ENCODE assay signal across 22 cellular contexts in the genomic region with DNA sequence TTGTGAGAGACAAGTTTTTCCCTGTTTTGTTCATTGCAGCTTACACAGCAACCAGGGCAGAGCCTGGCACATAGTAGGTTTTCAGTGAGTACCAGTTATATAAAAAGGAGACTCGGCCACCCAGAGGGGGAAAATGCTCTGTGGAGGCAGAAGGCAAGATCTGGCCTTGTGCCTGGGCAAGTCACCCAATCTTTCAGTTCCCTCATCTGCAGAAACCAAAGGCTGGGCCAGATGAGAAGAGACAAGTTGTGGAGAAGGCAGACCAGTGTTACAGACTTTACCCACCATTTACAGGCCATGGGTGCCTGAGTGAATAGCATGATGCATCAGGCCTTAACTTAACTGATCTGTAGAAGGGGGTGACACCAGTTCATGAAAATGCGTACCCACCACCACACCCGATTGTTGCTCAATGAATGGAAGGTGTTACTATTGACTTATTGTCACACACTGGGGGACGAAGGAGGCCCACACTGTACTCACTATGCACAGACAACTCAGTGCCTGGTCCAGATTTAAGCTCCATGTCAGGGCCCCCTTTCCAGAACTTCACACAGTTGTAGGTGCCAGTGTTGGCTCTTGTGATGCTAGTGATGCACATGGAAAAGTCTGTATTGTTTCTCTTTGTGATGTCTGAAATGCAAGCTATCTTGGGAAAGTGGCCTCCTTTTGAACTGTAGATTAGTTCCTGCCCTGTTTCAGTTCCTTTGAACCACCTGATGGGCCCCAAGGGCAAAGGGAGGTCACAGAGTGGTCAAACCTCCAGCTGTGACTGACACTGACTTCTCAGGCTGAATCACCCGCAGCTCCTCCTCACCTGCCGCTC.
A peak's percentile ranks its signal among the peaks of the same experiment; 100 is the strongest.
DNase-seq lines count a peak whose midpoint lies in the region; ATAC-seq and TF ChIP-seq lines count a peak whose summit lies in the region.
"Had no signal": no experiment of that assay in that cellular context is flagged by ENCODE, and none has a peak within 500 bp of the region (broad histone marks: within the 10 kb centered on the region; RNA-seq: fewer than 3 reads in every experiment).

No MANE protein-coding gene starts in this region.

- H3K9me3 ChIP-seq in OCI-LY3 (ENCODE audit: insufficient read depth, low read length), result 0 out of 2 replicates have a peak, but pooled peaks cover 8% of the 10 kb centered on the region
- H3K9me3 ChIP-seq in lung (ENCODE audit: control insufficient read depth in 2 of 2, insufficient read depth in 1 of 2, low read length in 1 of 2), result peaks cover 0 to 3% of the 10 kb centered on the region in 2 donors
- peaks cover 0 to 7% (median 0%) of the 10 kb centered on the region in 3 donors for H3K9me3 ChIP-seq in gastroesophageal sphincter
- H3K9me3 ChIP-seq: HAP-1, ovary had no signal

- peak overlapping the region; percentile 6; the same call in 1 of the 2 replicates for H3K9ac ChIP-seq in OCI-LY3 (ENCODE audit: low read length)

- H3K4me3 Mint-ChIP-seq in GM23338, result no peak overlapping the region; the same call in 2 of the 3 replicates
- H3K4me3 Mint-ChIP-seq: immature natural killer cell had no signal

- TF ChIP-seq EP300 in gastroesophageal sphincter (IDR thresholded peaks at IDR 0.05), result no peak

- H3K27ac ChIP-seq in GM23338 (ENCODE audit: low read depth) (no peak overlapping the region), OCI-LY3 (ENCODE audit: low read length) (peak overlapping the region; percentile 64), lung (ENCODE audit: low read depth in 1 of 2, low read length in 1 of 2) (no peak overlapping the region), gastroesophageal sphincter (no peak overlapping the region)
- H3K27ac ChIP-seq: 22Rv1, ovary, thoracic aorta had no signal

- no peak overlapping the region for H3K4me3 ChIP-seq in GM23338
- H3K4me3 ChIP-seq in OCI-LY3 (ENCODE audit: low read length), result peak overlapping the region; percentile 34
- H3K4me3 ChIP-seq in lung, result no peak overlapping the region
- no peak overlapping the region for H3K4me3 ChIP-seq in gastroesophageal sphincter
- H3K4me3 ChIP-seq: HAP-1, ovary, spleen, thoracic aorta had no signal

- H3K27me3 ChIP-seq in GM23338 (ENCODE audit: insufficient read depth), result peaks cover 78% of the 10 kb centered on the region
- H3K27me3 ChIP-seq in OCI-LY3 (ENCODE audit: low read depth, low read length), result peaks cover 36% of the 10 kb centered on the region
- peaks cover 3% of the 10 kb centered on the region for H3K27me3 ChIP-seq in lung (ENCODE audit: control insufficient read depth, insufficient read depth)
- peaks cover 12% of the 10 kb centered on the region for H3K27me3 ChIP-seq in gastroesophageal sphincter
- H3K27me3 ChIP-seq: ovary, spleen had no signal

- peak overlapping the region; percentile 40 for H3K4me2 ChIP-seq in GM23338
- H3K4me2 ChIP-seq in OCI-LY3 (ENCODE audit: low read length), result peak overlapping the region; percentile 72

- peaks cover 21% of the 10 kb centered on the region for H3K27me3 Mint-ChIP-seq in GM23338 (ENCODE audit: insufficient read depth, low read depth, poor library complexity)

- no peaks in the 10 kb centered on the region for H3K36me3 ChIP-seq in GM23338 (ENCODE audit: insufficient read depth)
- no peaks in the 10 kb centered on the region for H3K36me3 ChIP-seq in OCI-LY3 (replicated peaks; ENCODE audit: low read depth, low read length)
- no peaks in the 10 kb centered on the region for H3K36me3 ChIP-seq in lung (ENCODE audit: control insufficient read depth in 2 of 2, insufficient read depth in 2 of 2, low read length in 2 of 2)
- no peaks in the 10 kb centered on the region for H3K36me3 ChIP-seq in gastroesophageal sphincter
- H3K36me3 ChIP-seq: HAP-1, ovary, spleen, thoracic aorta had no signal

- H3K36me3 Mint-ChIP-seq in GM23338 (ENCODE audit: low read depth), result no peaks in the 10 kb centered on the region
- H3K36me3 Mint-ChIP-seq: immature natural killer cell had no signal

- H4K20me1 ChIP-seq in GM23338 (replicated peaks; ENCODE audit: insufficient read depth) (no peaks in the 10 kb centered on the region), OCI-LY3 (ENCODE audit: insufficient read depth, low read length) (no peaks in the 10 kb centered on the region)

- peaks cover 17% of the 10 kb centered on the region for H3K4me1 ChIP-seq in GM23338 (ENCODE audit: insufficient read depth)
- peaks cover 29% of the 10 kb centered on the region for H3K4me1 ChIP-seq in OCI-LY3 (ENCODE audit: low read length)
- H3K4me1 ChIP-seq in lung (ENCODE audit: control insufficient read depth in 2 of 2, insufficient read depth in 2 of 2, low read length in 2 of 2), result no peaks in the 10 kb centered on the region
- no peaks in the 10 kb centered on the region for H3K4me1 ChIP-seq in gastroesophageal sphincter
- H3K4me1 ChIP-seq: HAP-1 had no signal

- H3K9me3 Mint-ChIP-seq in GM23338, result 0 out of 3 replicates have a peak, but pooled peaks cover 6% of the 10 kb centered on the region
- H3K9me3 Mint-ChIP-seq: immature natural killer cell had no signal

- TF ChIP-seq CTCF in GM23338 (conservative IDR thresholded peaks at IDR 0.05; ENCODE audit: low read depth in 2 of 2) (no peak), OCI-LY3 (IDR thresholded peaks at IDR 0.05; ENCODE audit: low read depth, low read length) (no peak), lung (IDR thresholded peaks at IDR 0.05; ENCODE audit: control extremely low read depth, extremely low read depth) (no peak), gastroesophageal sphincter (IDR thresholded peaks at IDR 0.05) (no peak)

- no peak overlapping the region for H3K27ac Mint-ChIP-seq in GM23338
- H3K27ac Mint-ChIP-seq: immature natural killer cell had no signal

- H3K4me1 Mint-ChIP-seq in GM23338, result peaks cover 24% of the 10 kb centered on the region
- H3K4me1 Mint-ChIP-seq: immature natural killer cell had no signal

- TF ChIP-seq POLR2A in gastroesophageal sphincter (IDR thresholded peaks at IDR 0.05), result no peak

- 57 to 71% methylated on average over 6 of the region's 6 CpGs for WGBS in lung, 2 donors
- WGBS in gastroesophageal sphincter (ENCODE audit: low coverage in 1 of 2), 2 donors, result 43 to 50% methylated on average over 4 to 5 of the region's 6 CpGs

- peak; percentile 91 for ATAC-seq in GM23338
- no peak for ATAC-seq in lung (ENCODE audit: insufficient read depth, low FRiP score)
- ATAC-seq in gastroesophageal sphincter, result no peak
- ATAC-seq: HepG2 had no signal

- no peak overlapping the region for H2AFZ ChIP-seq in GM23338
- peak overlapping the region; percentile 15; the same call in 1 of the 2 replicates for H2AFZ ChIP-seq in OCI-LY3 (ENCODE audit: low read depth, low read length)

- no peaks in the 10 kb centered on the region for H3K9me2 ChIP-seq in GM23338 (ENCODE audit: insufficient read depth)

- peak; percentile 36 for DNase-seq in NOMO-1 treated with DMSO at 0.1 percent for 48 hours (lab: John Stamatoyannopoulos, UW; ENCODE audit: unreplicated experiment)
- DNase-seq in NOMO-1 treated with dmso at 0.1 percent for 144 hours (lab: John Stamatoyannopoulos, UW; ENCODE audit: unreplicated experiment), result no peak
- peak; percentile 88 for DNase-seq in GM23338 (ENCODE audit: low spot score)
- peak; percentile 19 for DNase-seq in lung (ENCODE audit: low spot score)
- DNase-seq in foreskin melanocyte, result no peak
- no peak for DNase-seq in nucleus accumbens (lab: John Stamatoyannopoulos, UW)
- DNase-seq: amygdala, COR-L47, cortex of kidney, immature natural killer cell, midbrain, NCI-H1417 treated with DMSO at 0.1 percent for 48 hours, NCI-H524 treated with DMSO at 0.1 percent for 48 hours, ovary, Right ventricle myocardium superior, spleen had no signal

- H3K79me2 ChIP-seq in GM23338 (replicated peaks; ENCODE audit: insufficient read depth) (no peaks in the 10 kb centered on the region), OCI-LY3 (ENCODE audit: low read length) (no peaks in the 10 kb centered on the region)

- H3F3A ChIP-seq in GM23338 (replicated peaks; ENCODE audit: low read depth), result no peaks in the 10 kb centered on the region

TF ChIP-seq in GM23338, 12 proteins besides CTCF, POLR2A, EP300 and RAD21 (continues in another document):
- TF ChIP-seq, protein P1, sequence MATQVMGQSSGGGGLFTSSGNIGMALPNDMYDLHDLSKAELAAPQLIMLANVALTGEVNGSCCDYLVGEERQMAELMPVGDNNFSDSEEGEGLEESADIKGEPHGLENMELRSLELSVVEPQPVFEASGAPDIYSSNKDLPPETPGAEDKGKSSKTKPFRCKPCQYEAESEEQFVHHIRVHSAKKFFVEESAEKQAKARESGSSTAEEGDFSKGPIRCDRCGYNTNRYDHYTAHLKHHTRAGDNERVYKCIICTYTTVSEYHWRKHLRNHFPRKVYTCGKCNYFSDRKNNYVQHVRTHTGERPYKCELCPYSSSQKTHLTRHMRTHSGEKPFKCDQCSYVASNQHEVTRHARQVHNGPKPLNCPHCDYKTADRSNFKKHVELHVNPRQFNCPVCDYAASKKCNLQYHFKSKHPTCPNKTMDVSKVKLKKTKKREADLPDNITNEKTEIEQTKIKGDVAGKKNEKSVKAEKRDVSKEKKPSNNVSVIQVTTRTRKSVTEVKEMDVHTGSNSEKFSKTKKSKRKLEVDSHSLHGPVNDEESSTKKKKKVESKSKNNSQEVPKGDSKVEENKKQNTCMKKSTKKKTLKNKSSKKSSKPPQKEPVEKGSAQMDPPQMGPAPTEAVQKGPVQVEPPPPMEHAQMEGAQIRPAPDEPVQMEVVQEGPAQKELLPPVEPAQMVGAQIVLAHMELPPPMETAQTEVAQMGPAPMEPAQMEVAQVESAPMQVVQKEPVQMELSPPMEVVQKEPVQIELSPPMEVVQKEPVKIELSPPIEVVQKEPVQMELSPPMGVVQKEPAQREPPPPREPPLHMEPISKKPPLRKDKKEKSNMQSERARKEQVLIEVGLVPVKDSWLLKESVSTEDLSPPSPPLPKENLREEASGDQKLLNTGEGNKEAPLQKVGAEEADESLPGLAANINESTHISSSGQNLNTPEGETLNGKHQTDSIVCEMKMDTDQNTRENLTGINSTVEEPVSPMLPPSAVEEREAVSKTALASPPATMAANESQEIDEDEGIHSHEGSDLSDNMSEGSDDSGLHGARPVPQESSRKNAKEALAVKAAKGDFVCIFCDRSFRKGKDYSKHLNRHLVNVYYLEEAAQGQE (IDR thresholded peaks at IDR 0.05; ENCODE audit: unreplicated experiment), result no peak
- TF ChIP-seq, protein P2, sequence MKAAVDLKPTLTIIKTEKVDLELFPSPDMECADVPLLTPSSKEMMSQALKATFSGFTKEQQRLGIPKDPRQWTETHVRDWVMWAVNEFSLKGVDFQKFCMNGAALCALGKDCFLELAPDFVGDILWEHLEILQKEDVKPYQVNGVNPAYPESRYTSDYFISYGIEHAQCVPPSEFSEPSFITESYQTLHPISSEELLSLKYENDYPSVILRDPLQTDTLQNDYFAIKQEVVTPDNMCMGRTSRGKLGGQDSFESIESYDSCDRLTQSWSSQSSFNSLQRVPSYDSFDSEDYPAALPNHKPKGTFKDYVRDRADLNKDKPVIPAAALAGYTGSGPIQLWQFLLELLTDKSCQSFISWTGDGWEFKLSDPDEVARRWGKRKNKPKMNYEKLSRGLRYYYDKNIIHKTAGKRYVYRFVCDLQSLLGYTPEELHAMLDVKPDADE (IDR thresholded peaks at IDR 0.05), result no peak
- TF ChIP-seq EZH2phosphoT487 (IDR thresholded peaks at IDR 0.05; ENCODE audit: unreplicated experiment) (no peak), JUNB (IDR thresholded peaks at IDR 0.05; ENCODE audit: unreplicated experiment) (no peak), ZNF114 (CRISPR knock-in tag; IDR thresholded peaks at IDR 0.05) (no peak), NANOG (IDR thresholded peaks at IDR 0.05; ENCODE audit: borderline replicate concordance) (peak; percentile 91)

Comparison
In these comparisons a context has a peak if more than half of its experiments do, and no peak if none do; other contexts are left out.
1. DNase-seq: peak in NOMO-1 treated with DMSO at 0.1 percent for 48 hours (single experiment), GM23338 (single experiment) and lung (single experiment); none in NOMO-1 treated with dmso at 0.1 percent for 144 hours (single experiment), foreskin melanocyte (single experiment) and nucleus accumbens (0 of 56).